Comparison of ENCODE assay signal across 20 cellular contexts in the genomic region with DNA sequence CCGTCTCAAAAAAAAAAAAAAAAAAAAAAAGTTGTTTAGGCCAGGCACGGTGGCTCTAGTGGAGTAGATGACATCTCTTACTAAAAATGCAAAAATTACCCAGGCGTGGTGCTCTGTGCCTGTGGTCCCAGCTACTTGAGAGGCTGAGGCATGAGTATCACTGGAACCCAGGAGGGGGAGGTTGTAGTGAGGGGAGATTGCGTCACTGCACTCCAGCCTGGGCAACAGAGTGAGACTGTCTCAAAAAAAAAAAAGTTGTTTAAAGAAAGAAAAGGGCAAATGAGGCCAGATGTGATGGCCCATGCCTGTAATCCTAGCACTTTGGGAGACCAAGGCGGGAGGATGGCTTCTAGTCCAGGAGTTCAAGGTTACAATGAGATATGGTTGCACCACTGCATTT. TPM values are rescaled to one million over a fixed set of nuclear protein-coding genes. Genes with fewer than 3 reads are reported as not detected.
DNase-seq lines count a peak whose midpoint lies in the region; ATAC-seq, FAIRE-seq and TF ChIP-seq lines count a peak whose summit lies in the region.
"Had no signal": no experiment of that assay in that cellular context is flagged by ENCODE, and none has a peak within 500 bp of the region (broad histone marks: within the 10 kb centered on the region; RNA-seq: fewer than 3 reads in every experiment).

No MANE protein-coding gene starts in this region.

- ATAC-seq in HepG2 (no peak), right lobe of liver (no peak), PC-3 (no peak)
- ATAC-seq: pancreas; stimulated activated effector memory CD8-positive, alpha-beta T cell treated with anti-CD3 and anti-CD28 coated beads, Interleukin-12 subunit alpha, Interleukin-12 subunit beta, amount 100 ng/mL, for 72 hours had no signal

- H3K9ac ChIP-seq in HepG2 (ENCODE audit: insufficient read depth, low read depth, low read length) (no peak overlapping the region), PC-3 (ENCODE audit: low read length) (no peak overlapping the region)

- POLR2A ChIA-PET in HepG2 (lab: Yijun Ruan, JAX) (interaction anchor here (0.8 to 1.5 kb wide), 3 partner anchors 34 to 42 kb away, joined by 3 to 5 read pairs (median 4); a partner anchor contains a TSS), PC-3 (lab: Charles Lee; ENCODE audit: unreplicated experiment) (no interaction called here)

- WGBS in HepG2 (ENCODE audit: low lambda C conversion rate) = 3% methylated on average over 5 of the region's 5 CpGs
- WGBS in right lobe of liver (ENCODE audit: insufficient coverage, low coverage, low lambda C conversion rate, missing lambda C conversion rate) = 83% methylated on average over 3 of the region's 5 CpGs

- no peak for DNase-seq in HepG2 (ENCODE audit: low spot score)
- DNase-seq in right lobe of liver = no peak
- peak; percentile 73 for DNase-seq in NB4 (ENCODE audit: low read depth)
- peak; percentile 27 for DNase-seq in fibroblast of peridontal ligament (ENCODE audit: extremely low read depth)
- no peak for DNase-seq in dorsolateral prefrontal cortex
- DNase-seq in OCI-M2 (lab: John Stamatoyannopoulos, UW; ENCODE audit: unreplicated experiment) = no peak
- DNase-seq in PC-3 = no peak
- no peak for DNase-seq in SHP77 treated with DMSO at 0.1 percent for 48 hours (lab: John Stamatoyannopoulos, UW)
- DNase-seq: activated CD4-positive, CD25-positive, alpha-beta regulatory T cell; activated effector memory CD4-positive, alpha-beta T cell treated with anti-CD3 and anti-CD28 coated beads, Interleukin-2, amount 50 U/mL, for 16 hours; heart right ventricle; NCI-H187 treated with DMSO at 0.1 percent for 48 hours; NCI-H446 treated with DMSO at 0.1 percent for 48 hours; pancreas had no signal

- TF ChIP-seq EP300 in HepG2 (IDR thresholded peaks at IDR 0.05; ENCODE audit: low read depth in 2 of 2, low read length in 2 of 2) (no peak), HepG2 (CRISPR knock-in tag; IDR thresholded peaks at IDR 0.05; ENCODE audit: borderline replicate concordance) (no peak)

- H3K27ac ChIP-seq in HepG2 (ENCODE audit: extremely low read length, insufficient read depth, low read length) = no peak overlapping the region
- no peak overlapping the region for H3K27ac ChIP-seq in right lobe of liver
- no peak overlapping the region for H3K27ac ChIP-seq in dorsolateral prefrontal cortex
- no peak overlapping the region for H3K27ac ChIP-seq in PC-3 (ENCODE audit: low read length)
- H3K27ac ChIP-seq: pancreas had no signal

- H4K20me1 ChIP-seq in HepG2 (ENCODE audit: insufficient read depth, low read length) (0 out of 2 replicates have a peak, but pooled peaks cover 3% of the 10 kb centered on the region), PC-3 (ENCODE audit: low read length) (no peaks in the 10 kb centered on the region)

- H3K9me3 ChIP-seq in HepG2 (ENCODE audit: low read length) (no peaks in the 10 kb centered on the region), right lobe of liver (no peaks in the 10 kb centered on the region), PC-3 (ENCODE audit: low read length) (no peaks in the 10 kb centered on the region)
- H3K9me3 ChIP-seq: heart right ventricle, pancreas had no signal

- H3K4me1 ChIP-seq in HepG2 (ENCODE audit: insufficient read depth, low read length) (peaks cover 58% of the 10 kb centered on the region), right lobe of liver (no peaks in the 10 kb centered on the region), PC-3 (ENCODE audit: insufficient read depth, low read length) (no peaks in the 10 kb centered on the region)
- H3K4me1 ChIP-seq: pancreas had no signal

- no peak for TF ChIP-seq CTCF in HepG2 (CRISPR knock-in tag; IDR thresholded peaks at IDR 0.05)
- no peak for TF ChIP-seq CTCF in right lobe of liver (IDR thresholded peaks at IDR 0.05)
- no peak for TF ChIP-seq CTCF in NB4 (IDR thresholded peaks at IDR 0.05; ENCODE audit: low read depth, low read length)
- TF ChIP-seq CTCF in dorsolateral prefrontal cortex (IDR thresholded peaks at IDR 0.05 in 54 of 56, conservative IDR thresholded peaks at IDR 0.05 in 2 of 56; ENCODE audit: low read depth in 1 of 56, partially characterized antibody in 56 of 56) = no peak
- no peak for TF ChIP-seq CTCF in PC-3 (conservative IDR thresholded peaks at IDR 0.05; ENCODE audit: low read depth, low read length)

- H3K36me3 ChIP-seq in HepG2 (replicated peaks in 1 of 2; ENCODE audit: control insufficient read depth in 1 of 2, insufficient read depth in 2 of 2, low read length in 2 of 2) (no peaks in the 10 kb centered on the region), right lobe of liver (no peaks in the 10 kb centered on the region), PC-3 (ENCODE audit: low read depth, low read length) (no peaks in the 10 kb centered on the region)
- H3K36me3 ChIP-seq: heart right ventricle, pancreas had no signal

- intact Hi-C loops in HepG2 (cut with micrococcal nuclease; ENCODE audit: unreplicated experiment) (loop anchor here (5.0 kb wide), 1 partner anchor 33 kb away; no protein-coding TSS in a partner anchor), right lobe of liver (cut with DNase I) (no loop called here), dorsolateral prefrontal cortex (cut with DNase I) (no loop called here), PC-3 (cut with micrococcal nuclease) (no loop called here)

- TF ChIP-seq POLR2A in HepG2 (IDR thresholded peaks at IDR 0.05; ENCODE audit: insufficient read depth in 1 of 2, low read depth in 2 of 2, low read length in 2 of 2) (no peak), right lobe of liver (IDR thresholded peaks at IDR 0.05) (no peak), NB4 (IDR thresholded peaks at IDR 0.05; ENCODE audit: extremely low read depth, insufficient read length) (no peak)

- H3K4me3 ChIP-seq in HepG2 (replicated peaks in 1 of 3; ENCODE audit: insufficient read depth in 1 of 3, low read depth in 2 of 3, low read length in 3 of 3) = no peak overlapping the region; a peak in 1 of 6 replicates
- no peak overlapping the region for H3K4me3 ChIP-seq in right lobe of liver
- no peak overlapping the region for H3K4me3 ChIP-seq in NB4 (ENCODE audit: low read depth, low read length)
- no peak overlapping the region for H3K4me3 ChIP-seq in dorsolateral prefrontal cortex
- no peak overlapping the region for H3K4me3 ChIP-seq in PC-3 (ENCODE audit: low read length)
- H3K4me3 ChIP-seq: heart right ventricle, pancreas, skin epidermis had no signal

- FAIRE-seq in HepG2 (lab: Jason Lieb, UNC) = peak; percentile 56
- FAIRE-seq: colon, endothelial cell of umbilical vein, GM18507, pancreas had no signal

- H3K4me2 ChIP-seq in HepG2 (ENCODE audit: low read depth, low read length) (peak overlapping the region; percentile 49), PC-3 (ENCODE audit: low read length) (no peak overlapping the region)

- no peaks in the 10 kb centered on the region; a peak in 1 of 5 replicates for H3K27me3 ChIP-seq in HepG2 (ENCODE audit: control insufficient read depth in 1 of 2, insufficient read depth in 2 of 2, low read length in 2 of 2)
- no peaks in the 10 kb centered on the region for H3K27me3 ChIP-seq in right lobe of liver
- H3K27me3 ChIP-seq in dorsolateral prefrontal cortex = peaks cover 0 to 4% (median 0%) of the 10 kb centered on the region in 45 donors
- no peaks in the 10 kb centered on the region for H3K27me3 ChIP-seq in PC-3 (ENCODE audit: low read length)
- H3K27me3 ChIP-seq: pancreas had no signal

- CTCF ChIA-PET in HepG2 (lab: Yijun Ruan, JAX; ENCODE audit: low intra/inter-chr PET ratio, low total read pairs) = no interaction called here
- CTCF ChIA-PET in PC-3 (lab: Charles Lee) = no interaction called here

- no peaks in the 10 kb centered on the region for H3F3A ChIP-seq in PC-3 (ENCODE audit: low read length, unreplicated experiment)

- H3K79me2 ChIP-seq in HepG2 (ENCODE audit: insufficient read depth, low read length) = no peaks in the 10 kb centered on the region
- H3K79me2 ChIP-seq in PC-3 (ENCODE audit: low read length) = no peaks in the 10 kb centered on the region

- TF ChIP-seq RAD21 in HepG2 (CRISPR knock-in tag; IDR thresholded peaks at IDR 0.05) = no peak

- no peaks in the 10 kb centered on the region for H3K9me2 ChIP-seq in PC-3 (replicated peaks; ENCODE audit: low read length)

- in situ Hi-C loops in HepG2 (cut with HindIII; ENCODE audit: extremely low pct_ligation_motif_present, low pct_unique_long_range_greater_than_20kb) = no loop called here

- H2AFZ ChIP-seq in HepG2 (ENCODE audit: low read length) (no peak overlapping the region), PC-3 (ENCODE audit: low read length) (no peak overlapping the region)

- no TSS peak for BruUV-seq in HepG2 (replicated peaks; lab: Mats Ljungman, UMichigan)
- no TSS peak for BruUV-seq in PC-3 (replicated peaks; lab: Mats Ljungman, UMichigan)

RNA-seq across cellular contexts. Expression of a gene that starts 36.6 kb away (rescaled TPM):
- 6.6 and 9.1 TPM in 2 replicates for total RNA-seq in HepG2 (2016; rRNA removed; fragmentation: Illumina TruSeq; extraction: Trizol)
- total RNA-seq in HepG2 (2016; cell fraction: cytosol; rRNA removed; fragmentation: Illumina TruSeq; extraction: Trizol; ENCODE audit: low read depth) = 16.1 and 16.2 TPM in 2 replicates
- total RNA-seq in HepG2 (2016; cell fraction: insoluble cytoplasmic fraction; rRNA removed; fragmentation: Illumina TruSeq; extraction: Trizol) = 5.8 and 9.4 TPM in 2 replicates
- 9.0 and 12.3 TPM in 2 replicates for total RNA-seq in HepG2 (2016; cell fraction: membrane; rRNA removed; fragmentation: Illumina TruSeq; extraction: Trizol)
- total RNA-seq in HepG2 (2016; cell fraction: nucleus; rRNA removed; fragmentation: Illumina TruSeq; extraction: Trizol) = 11.6 and 15.6 TPM in 2 replicates
- polyA plus RNA-seq in HepG2 (2011; rRNA removed) = 8.9 and 10.8 TPM in 2 replicates
- 9.6 and 10.2 TPM in 2 replicates for polyA plus RNA-seq in HepG2 (2011; cell fraction: cytosol; rRNA removed)
- 8.3 and 9.2 TPM in 2 replicates for polyA plus RNA-seq in HepG2 (2011; cell fraction: nucleus; rRNA removed)
- 15.1 and 20.8 TPM in 2 replicates for polyA plus RNA-seq in HepG2 (2012)
- 10.5 and 11.9 TPM in 2 replicates for polyA plus RNA-seq in HepG2 (2016; cell fraction: cytosol; fragmentation: Illumina TruSeq; extraction: Trizol; ENCODE audit: low read depth)
- polyA plus RNA-seq in HepG2 (2016; cell fraction: insoluble cytoplasmic fraction; fragmentation: Illumina TruSeq; extraction: Trizol; ENCODE audit: low read depth) = 20.3 and 26.4 TPM in 2 replicates
- polyA plus RNA-seq in HepG2 (2016; cell fraction: membrane; fragmentation: Illumina TruSeq; extraction: Trizol; ENCODE audit: low read depth) = 27.5 and 28.3 TPM in 2 replicates
- polyA plus RNA-seq in HepG2 (2016; cell fraction: nucleus; fragmentation: Illumina TruSeq; extraction: Trizol; ENCODE audit: insufficient read depth, low read depth) = 33.3 and 34.0 TPM in 2 replicates
- 42.1 and 63.4 TPM in 2 replicates for polyA minus RNA-seq in HepG2 (2011; rRNA and poly(A)+ RNA removed; ENCODE audit: low replicate concordance)
- polyA minus RNA-seq in HepG2 (2011; cell fraction: cytosol; rRNA and poly(A)+ RNA removed) = 18.7 and 19.3 TPM in 2 replicates
- polyA minus RNA-seq in HepG2 (2011; cell fraction: nucleus; rRNA and poly(A)+ RNA removed) = 14.2 and 16.1 TPM in 2 replicates
- total RNA-seq in right lobe of liver = 10 to 100 TPM; 10.7 to 26.6 (median 16.9) TPM
- 100 to 1,000 TPM in 1 of 120 experiments, 10 to 100 TPM in 119; 50.6 to 111 (median 72.4) TPM for total RNA-seq in dorsolateral prefrontal cortex
- total RNA-seq in PC-3 (2014; rRNA removed) = 18.8 and 20.3 TPM in 2 replicates

RNA-seq across cellular contexts. Expression of a gene that starts 37.5 kb away (rescaled TPM):
- total RNA-seq in HepG2 (2016; rRNA removed; fragmentation: Illumina TruSeq; extraction: Trizol) (27.0 and 34.7 TPM in 2 replicates), right lobe of liver (10 to 100 TPM in 5 of 6 experiments, 1 to 10 TPM in 1; 9.8 to 20.5 (median 19.0) TPM), dorsolateral prefrontal cortex (not detected), PC-3 (2014; rRNA removed) (not detected in 2 replicates)
- 8.0 and 9.3 TPM in 2 replicates for total RNA-seq in HepG2 (2016; cell fraction: cytosol; rRNA removed; fragmentation: Illumina TruSeq; extraction: Trizol; ENCODE audit: low read depth)
- total RNA-seq in HepG2 (2016; cell fraction: insoluble cytoplasmic fraction; rRNA removed; fragmentation: Illumina TruSeq; extraction: Trizol) = 23.4 and 36.7 TPM in 2 replicates
- total RNA-seq in HepG2 (2016; cell fraction: membrane; rRNA removed; fragmentation: Illumina TruSeq; extraction: Trizol) = 19.4 and 20.4 TPM in 2 replicates
- total RNA-seq in HepG2 (2016; cell fraction: nucleus; rRNA removed; fragmentation: Illumina TruSeq; extraction: Trizol) = 29.9 and 31.7 TPM in 2 replicates
- 13.4 and 18.2 TPM in 2 replicates for polyA plus RNA-seq in HepG2 (2011; rRNA removed)
- 7.6 and 12.7 TPM in 2 replicates for polyA plus RNA-seq in HepG2 (2011; cell fraction: cytosol; rRNA removed)
- 41.8 and 43.1 TPM in 2 replicates for polyA plus RNA-seq in HepG2 (2011; cell fraction: nucleus; rRNA removed)
- 21.5 and 22.4 TPM in 2 replicates for polyA plus RNA-seq in HepG2 (2012)
- 6.0 and 7.0 TPM in 2 replicates for polyA plus RNA-seq in HepG2 (2016; cell fraction: cytosol; fragmentation: Illumina TruSeq; extraction: Trizol; ENCODE audit: low read depth)
- 27.7 and 38.7 TPM in 2 replicates for polyA plus RNA-seq in HepG2 (2016; cell fraction: insoluble cytoplasmic fraction; fragmentation: Illumina TruSeq; extraction: Trizol; ENCODE audit: low read depth)
- 13.6 and 14.7 TPM in 2 replicates for polyA plus RNA-seq in HepG2 (2016; cell fraction: membrane; fragmentation: Illumina TruSeq; extraction: Trizol; ENCODE audit: low read depth)
- 64.2 and 66.0 TPM in 2 replicates for polyA plus RNA-seq in HepG2 (2016; cell fraction: nucleus; fragmentation: Illumina TruSeq; extraction: Trizol; ENCODE audit: insufficient read depth, low read depth)
- 56.3 TPM in 1 of 2 replicates, not detected in the other for polyA minus RNA-seq in HepG2 (2011; rRNA and poly(A)+ RNA removed; ENCODE audit: low replicate concordance)
- 14.7 and 17.2 TPM in 2 replicates for polyA minus RNA-seq in HepG2 (2011; cell fraction: cytosol; rRNA and poly(A)+ RNA removed)
- 16.5 and 21.5 TPM in 2 replicates for polyA minus RNA-seq in HepG2 (2011; cell fraction: nucleus; rRNA and poly(A)+ RNA removed)
- total RNA-seq: aorta, endothelial cell of umbilical vein, heart right ventricle had no signal
- polyA plus RNA-seq: endothelial cell of umbilical vein had no signal

Comparison
In these comparisons a context has a peak if more than half of its experiments do, and no peak if none do; other contexts are left out.
1. DNase-seq: peak in NB4 (single experiment) and fibroblast of peridontal ligament (single experiment); none in HepG2 (single experiment), right lobe of liver (0 of 3), dorsolateral prefrontal cortex (0 of 10), OCI-M2 (single experiment), PC-3 (single experiment) and SHP77 treated with DMSO at 0.1 percent for 48 hours (single experiment).